Comparison of ENCODE assay signal across 1 cellular context in the genomic region with DNA sequence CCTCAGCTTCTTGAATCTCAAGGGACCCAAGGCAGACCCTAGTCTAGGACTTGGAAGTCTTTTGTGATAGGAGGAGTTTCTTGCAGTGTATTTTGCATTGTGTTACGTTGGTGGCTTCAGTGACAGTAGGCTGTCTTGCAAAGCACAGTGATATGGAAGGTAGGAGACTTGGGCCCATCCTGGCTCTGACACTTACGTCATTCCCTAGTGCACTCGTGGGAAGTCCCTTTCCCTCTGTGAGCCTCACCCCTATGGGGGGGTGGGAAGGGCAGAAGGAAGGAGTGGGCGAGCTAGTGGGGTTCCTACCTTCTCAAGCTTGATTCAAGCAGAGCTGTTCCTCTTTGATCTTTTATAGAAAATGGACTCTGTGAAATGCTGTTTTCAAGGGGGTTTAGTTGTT.
A peak's percentile ranks its signal among the peaks of the same experiment; 100 is the strongest.
TF ChIP-seq lines count a peak whose summit lies in the region.

No MANE protein-coding gene starts in this region.

TF ChIP-seq in GM12878, 131 proteins besides CTCF, POLR2A, EP300 and RAD21:
- TF ChIP-seq RUNX3 (IDR thresholded peaks at IDR 0.05; ENCODE audit: low read length) (peak; percentile 28; the same call in 1 of the 2 replicates), SRF (IDR thresholded peaks at IDR 0.05; ENCODE audit: low read depth in 2 of 2, low read length in 2 of 2) (no peak), ZNF384 (IDR thresholded peaks at IDR 0.05; ENCODE audit: borderline replicate concordance, low read depth, low read length) (no peak), ATF7 (IDR thresholded peaks at IDR 0.05; ENCODE audit: low read depth) (peak; percentile 83), MXI1 (IDR thresholded peaks at IDR 0.05; ENCODE audit: low read depth, low read length) (no peak), BACH1 (IDR thresholded peaks at IDR 0.05; ENCODE audit: borderline replicate concordance) (no peak), RAD51 (IDR thresholded peaks at IDR 0.05) (no peak), MTA3 (IDR thresholded peaks at IDR 0.05; ENCODE audit: borderline replicate concordance, low read length) (no peak), TCF7 (IDR thresholded peaks at IDR 0.05; ENCODE audit: borderline replicate concordance) (peak; percentile 70; the same call in 1 of the 2 replicates), EGR1 (IDR thresholded peaks at IDR 0.05; ENCODE audit: borderline replicate concordance in 1 of 2, low read depth in 2 of 2, low read length in 2 of 2) (peak in 1 of 2 experiments; percentile 42; a peak in 1 of 3 replicates), IKZF1 (conservative IDR thresholded peaks at IDR 0.05) (peak; percentile 75), SREBF1 (IDR thresholded peaks at IDR 0.05; ENCODE audit: low read length) (no peak), DPF2 (IDR thresholded peaks at IDR 0.05) (0 out of 2 replicates have a peak, but pooled peaks have one; percentile 36), KLF5 (IDR thresholded peaks at IDR 0.05; ENCODE audit: partially characterized antibody) (no peak), IKZF2 (IDR thresholded peaks at IDR 0.05) (0 out of 4 replicates have a peak, but pooled peaks of 1 of the 2 experiments have one; percentile 31), BHLHE40 (IDR thresholded peaks at IDR 0.05; ENCODE audit: borderline replicate concordance in 1 of 2, low read depth in 2 of 2, low read length in 1 of 2) (0 out of 4 replicates have a peak, but pooled peaks of 1 of the 2 experiments have one; percentile 6), CBX3 (IDR thresholded peaks at IDR 0.05; ENCODE audit: borderline replicate concordance, low read depth) (no peak), MYB (IDR thresholded peaks at IDR 0.05; ENCODE audit: borderline replicate concordance, low read depth, low read length) (no peak)
- TF ChIP-seq, protein P1, sequence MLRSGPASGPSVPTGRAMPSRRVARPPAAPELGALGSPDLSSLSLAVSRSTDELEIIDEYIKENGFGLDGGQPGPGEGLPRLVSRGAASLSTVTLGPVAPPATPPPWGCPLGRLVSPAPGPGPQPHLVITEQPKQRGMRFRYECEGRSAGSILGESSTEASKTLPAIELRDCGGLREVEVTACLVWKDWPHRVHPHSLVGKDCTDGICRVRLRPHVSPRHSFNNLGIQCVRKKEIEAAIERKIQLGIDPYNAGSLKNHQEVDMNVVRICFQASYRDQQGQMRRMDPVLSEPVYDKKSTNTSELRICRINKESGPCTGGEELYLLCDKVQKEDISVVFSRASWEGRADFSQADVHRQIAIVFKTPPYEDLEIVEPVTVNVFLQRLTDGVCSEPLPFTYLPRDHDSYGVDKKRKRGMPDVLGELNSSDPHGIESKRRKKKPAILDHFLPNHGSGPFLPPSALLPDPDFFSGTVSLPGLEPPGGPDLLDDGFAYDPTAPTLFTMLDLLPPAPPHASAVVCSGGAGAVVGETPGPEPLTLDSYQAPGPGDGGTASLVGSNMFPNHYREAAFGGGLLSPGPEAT (IDR thresholded peaks at IDR 0.05; ENCODE audit: low read depth), result no peak
- TF ChIP-seq, protein P2, sequence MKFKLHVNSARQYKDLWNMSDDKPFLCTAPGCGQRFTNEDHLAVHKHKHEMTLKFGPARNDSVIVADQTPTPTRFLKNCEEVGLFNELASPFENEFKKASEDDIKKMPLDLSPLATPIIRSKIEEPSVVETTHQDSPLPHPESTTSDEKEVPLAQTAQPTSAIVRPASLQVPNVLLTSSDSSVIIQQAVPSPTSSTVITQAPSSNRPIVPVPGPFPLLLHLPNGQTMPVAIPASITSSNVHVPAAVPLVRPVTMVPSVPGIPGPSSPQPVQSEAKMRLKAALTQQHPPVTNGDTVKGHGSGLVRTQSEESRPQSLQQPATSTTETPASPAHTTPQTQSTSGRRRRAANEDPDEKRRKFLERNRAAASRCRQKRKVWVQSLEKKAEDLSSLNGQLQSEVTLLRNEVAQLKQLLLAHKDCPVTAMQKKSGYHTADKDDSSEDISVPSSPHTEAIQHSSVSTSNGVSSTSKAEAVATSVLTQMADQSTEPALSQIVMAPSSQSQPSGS (IDR thresholded peaks at IDR 0.05; ENCODE audit: low read length), result 0 out of 2 replicates have a peak, but pooled peaks have one; percentile 29
- TF ChIP-seq, protein P3, sequence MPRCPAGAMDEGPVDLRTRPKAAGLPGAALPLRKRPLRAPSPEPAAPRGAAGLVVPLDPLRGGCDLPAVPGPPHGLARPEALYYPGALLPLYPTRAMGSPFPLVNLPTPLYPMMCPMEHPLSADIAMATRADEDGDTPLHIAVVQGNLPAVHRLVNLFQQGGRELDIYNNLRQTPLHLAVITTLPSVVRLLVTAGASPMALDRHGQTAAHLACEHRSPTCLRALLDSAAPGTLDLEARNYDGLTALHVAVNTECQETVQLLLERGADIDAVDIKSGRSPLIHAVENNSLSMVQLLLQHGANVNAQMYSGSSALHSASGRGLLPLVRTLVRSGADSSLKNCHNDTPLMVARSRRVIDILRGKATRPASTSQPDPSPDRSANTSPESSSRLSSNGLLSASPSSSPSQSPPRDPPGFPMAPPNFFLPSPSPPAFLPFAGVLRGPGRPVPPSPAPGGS (IDR thresholded peaks at IDR 0.05; ENCODE audit: borderline replicate concordance, insufficient read depth, low read depth, low read length, poor library complexity, severe bottlenecking), result no peak
- TF ChIP-seq, protein P4, sequence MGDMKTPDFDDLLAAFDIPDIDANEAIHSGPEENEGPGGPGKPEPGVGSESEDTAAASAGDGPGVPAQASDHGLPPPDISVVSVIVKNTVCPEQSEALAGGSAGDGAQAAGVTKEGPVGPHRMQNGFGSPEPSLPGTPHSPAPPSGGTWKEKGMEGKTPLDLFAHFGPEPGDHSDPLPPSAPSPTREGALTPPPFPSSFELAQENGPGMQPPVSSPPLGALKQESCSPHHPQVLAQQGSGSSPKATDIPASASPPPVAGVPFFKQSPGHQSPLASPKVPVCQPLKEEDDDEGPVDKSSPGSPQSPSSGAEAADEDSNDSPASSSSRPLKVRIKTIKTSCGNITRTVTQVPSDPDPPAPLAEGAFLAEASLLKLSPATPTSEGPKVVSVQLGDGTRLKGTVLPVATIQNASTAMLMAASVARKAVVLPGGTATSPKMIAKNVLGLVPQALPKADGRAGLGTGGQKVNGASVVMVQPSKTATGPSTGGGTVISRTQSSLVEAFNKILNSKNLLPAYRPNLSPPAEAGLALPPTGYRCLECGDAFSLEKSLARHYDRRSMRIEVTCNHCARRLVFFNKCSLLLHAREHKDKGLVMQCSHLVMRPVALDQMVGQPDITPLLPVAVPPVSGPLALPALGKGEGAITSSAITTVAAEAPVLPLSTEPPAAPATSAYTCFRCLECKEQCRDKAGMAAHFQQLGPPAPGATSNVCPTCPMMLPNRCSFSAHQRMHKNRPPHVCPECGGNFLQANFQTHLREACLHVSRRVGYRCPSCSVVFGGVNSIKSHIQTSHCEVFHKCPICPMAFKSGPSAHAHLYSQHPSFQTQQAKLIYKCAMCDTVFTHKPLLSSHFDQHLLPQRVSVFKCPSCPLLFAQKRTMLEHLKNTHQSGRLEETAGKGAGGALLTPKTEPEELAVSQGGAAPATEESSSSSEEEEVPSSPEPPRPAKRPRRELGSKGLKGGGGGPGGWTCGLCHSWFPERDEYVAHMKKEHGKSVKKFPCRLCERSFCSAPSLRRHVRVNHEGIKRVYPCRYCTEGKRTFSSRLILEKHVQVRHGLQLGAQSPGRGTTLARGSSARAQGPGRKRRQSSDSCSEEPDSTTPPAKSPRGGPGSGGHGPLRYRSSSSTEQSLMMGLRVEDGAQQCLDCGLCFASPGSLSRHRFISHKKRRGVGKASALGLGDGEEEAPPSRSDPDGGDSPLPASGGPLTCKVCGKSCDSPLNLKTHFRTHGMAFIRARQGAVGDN (IDR thresholded peaks at IDR 0.05), result no peak
- TF ChIP-seq, protein P5, sequence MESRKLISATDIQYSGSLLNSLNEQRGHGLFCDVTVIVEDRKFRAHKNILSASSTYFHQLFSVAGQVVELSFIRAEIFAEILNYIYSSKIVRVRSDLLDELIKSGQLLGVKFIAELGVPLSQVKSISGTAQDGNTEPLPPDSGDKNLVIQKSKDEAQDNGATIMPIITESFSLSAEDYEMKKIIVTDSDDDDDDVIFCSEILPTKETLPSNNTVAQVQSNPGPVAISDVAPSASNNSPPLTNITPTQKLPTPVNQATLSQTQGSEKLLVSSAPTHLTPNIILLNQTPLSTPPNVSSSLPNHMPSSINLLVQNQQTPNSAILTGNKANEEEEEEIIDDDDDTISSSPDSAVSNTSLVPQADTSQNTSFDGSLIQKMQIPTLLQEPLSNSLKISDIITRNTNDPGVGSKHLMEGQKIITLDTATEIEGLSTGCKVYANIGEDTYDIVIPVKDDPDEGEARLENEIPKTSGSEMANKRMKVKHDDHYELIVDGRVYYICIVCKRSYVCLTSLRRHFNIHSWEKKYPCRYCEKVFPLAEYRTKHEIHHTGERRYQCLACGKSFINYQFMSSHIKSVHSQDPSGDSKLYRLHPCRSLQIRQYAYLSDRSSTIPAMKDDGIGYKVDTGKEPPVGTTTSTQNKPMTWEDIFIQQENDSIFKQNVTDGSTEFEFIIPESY (IDR thresholded peaks at IDR 0.05), result no peak
